1 cellular context compared by ENCODE assay signal in genomic region chr1:179190861-179191260, GRCh38.
TF ChIP-seq lines count a peak whose summit lies in the region.

No MANE protein-coding gene starts in this region.

TF ChIP-seq in SK-N-SH treated with all-trans-retinoic acid at 6 μM for 48 hours, 23 proteins besides CTCF, POLR2A, EP300 and RAD21 (continued from another document):
- TF ChIP-seq TSHZ2 (CRISPR knock-in tag; IDR thresholded peaks at IDR 0.05), result no peak
